In the genomic region with DNA sequence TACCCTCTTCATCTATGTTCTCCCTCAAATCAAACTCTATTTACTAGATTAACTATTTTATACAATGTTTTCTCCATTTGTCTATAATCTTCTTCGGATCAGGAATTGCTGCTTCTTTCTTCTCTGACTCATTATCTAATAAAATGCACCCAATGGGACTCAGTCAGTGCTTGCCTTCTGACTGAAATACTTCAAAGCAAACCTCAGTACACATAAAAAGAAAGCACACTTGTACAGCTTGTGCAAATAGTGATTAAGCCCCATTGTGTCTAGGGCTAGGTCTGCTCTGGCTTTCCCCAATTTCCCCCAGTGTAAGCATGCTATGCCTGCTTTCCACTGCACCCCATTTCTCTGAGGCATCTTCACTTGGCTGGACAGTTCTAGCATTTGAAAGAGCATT, we compare ENCODE assay signal across 14 cellular contexts.
"Had no signal": no experiment of that assay in that cellular context is flagged by ENCODE, and none has a peak within 500 bp of the region (broad histone marks: within the 10 kb centered on the region; RNA-seq: fewer than 3 reads in every experiment).

No MANE protein-coding gene starts in this region.

- DNase-seq: activated CD4-positive, alpha-beta memory T cell treated with anti-CD3 and anti-CD28 coated beads, Interleukin-2, amount 10 ng/mL, durations not matched to agents 7 days and 5 days; activated CD4-positive, alpha-beta T cell treated with anti-CD3 and anti-CD28 coated beads for 48 hours; activated naive CD4-positive, alpha-beta T cell; activated naive CD8-positive, alpha-beta T cell treated with anti-CD3 and anti-CD28 coated beads for 36 hours; activated T-cell treated with anti-CD3 and anti-CD28 coated beads, Interleukin-2, amount 50 U/mL, for 1 hour; amniotic stem cell; effector memory CD8-positive, alpha-beta T cell; hypothalamus; islet precursor cell; midbrain; occipital lobe; posterior cingulate gyrus; retina had no signal

- ATAC-seq: activated T-helper 17 cell treated with anti-CD3 and anti-CD28 coated beads, Interleukin-2, amount 50 U/mL, for 72 hours; effector memory CD8-positive, alpha-beta T cell had no signal
